Comparison of ENCODE assay signal across 16 cellular contexts in genomic region chr11:99424313-99425084, GRCh38.
"Had no signal": no experiment of that assay in that cellular context is flagged by ENCODE, and none has a peak within 500 bp of the region (broad histone marks: within the 10 kb centered on the region; RNA-seq: fewer than 3 reads in every experiment).

No MANE protein-coding gene starts in this region.

- H3K9me3 ChIP-seq: ovary, SK-N-SH, testis had no signal

- H3K4me3 ChIP-seq: coronary artery, neural progenitor cell, ovary, testis had no signal

- H3K9me3 Mint-ChIP-seq: neural progenitor cell; stimulated activated naive CD8-positive, alpha-beta T cell treated with anti-CD3 and anti-CD28 coated beads, Interleukin-15, Interleukin-2, amounts not matched to agents 100 ng/mL and 50 ng/mL, for 24 hours had no signal

- H3K27me3 ChIP-seq: neural progenitor cell, ovary, testis had no signal

- H3K27ac Mint-ChIP-seq: activated CD4-positive, alpha-beta memory T cell treated with anti-CD3 and anti-CD28 coated beads, Interleukin-2, amount 10 ng/mL, durations not matched to agents 7 days and 5 days; naive B cell; neural progenitor cell; stimulated activated naive CD8-positive, alpha-beta T cell treated with anti-CD3 and anti-CD28 coated beads, Interleukin-15, Interleukin-2, amounts not matched to agents 100 ng/mL and 50 ng/mL, for 24 hours had no signal

- H3K4me3 Mint-ChIP-seq: activated CD4-positive, alpha-beta memory T cell treated with anti-CD3 and anti-CD28 coated beads, Interleukin-2, amount 10 ng/mL, durations not matched to agents 7 days and 5 days; activated T-cell treated with anti-CD3 and anti-CD28 coated beads, Interleukin-2, amount 50 U/mL, for 4 hours; naive B cell; neural progenitor cell; stimulated activated naive CD8-positive, alpha-beta T cell treated with anti-CD3 and anti-CD28 coated beads, Interleukin-15, Interleukin-2, amounts not matched to agents 100 ng/mL and 50 ng/mL, for 24 hours had no signal

- H3K4me1 Mint-ChIP-seq: activated CD4-positive, alpha-beta memory T cell treated with anti-CD3 and anti-CD28 coated beads, Interleukin-2, amount 10 ng/mL, durations not matched to agents 7 days and 5 days; naive B cell had no signal

- H3K27ac ChIP-seq: coronary artery, neural progenitor cell, ovary, testis had no signal

- H3K9ac ChIP-seq: neural progenitor cell, SK-N-SH had no signal

- DNase-seq: activated CD4-positive, alpha-beta memory T cell treated with anti-CD3 and anti-CD28 coated beads, Interleukin-2, amount 10 ng/mL, durations not matched to agents 7 days and 5 days; activated effector memory CD4-positive, alpha-beta T cell treated with Interleukin-2 at 50 U/mL for 16 hours; activated naive CD4-positive, alpha-beta T cell treated with anti-CD3 and anti-CD28 coated beads, Interleukin-2, amount 50 U/mL, for 16 hours; activated T-cell treated with anti-CD3 and anti-CD28 coated beads, Interleukin-2, amount 50 U/mL, for 4 hours; caudate nucleus; foreskin fibroblast; glutamatergic neuron; naive B cell; ovary; SK-N-SH; small intestine; stimulated activated CD4-positive, alpha-beta T cell treated with anti-CD3 and anti-CD28 coated beads, Interleukin-4, amount 100 ng/mL, for 24 hours; testis had no signal

- ATAC-seq: activated T-cell treated with anti-CD3 and anti-CD28 coated beads, Interleukin-2, amount 50 U/mL, for 4 hours had no signal

- H3K36me3 ChIP-seq: neural progenitor cell, ovary had no signal

- H3K36me3 Mint-ChIP-seq: naive B cell, neural progenitor cell had no signal

- H3K4me1 ChIP-seq: testis had no signal
